19 cellular contexts compared by ENCODE assay signal in genomic region chr20:33677991-33678431, GRCh38. TPM values are rescaled to one million over a fixed set of nuclear protein-coding genes. Genes with fewer than 3 reads are reported as not detected.
DNase-seq lines count a peak whose midpoint lies in the region; ATAC-seq and TF ChIP-seq lines count a peak whose summit lies in the region.
"Had no signal": no experiment of that assay in that cellular context is flagged by ENCODE, and none has a peak within 500 bp of the region (broad histone marks: within the 10 kb centered on the region; RNA-seq: fewer than 3 reads in every experiment).

No MANE protein-coding gene starts in this region.

- H3K27ac Mint-ChIP-seq in activated CD4-positive, alpha-beta T cell treated with anti-CD3 and anti-CD28 coated beads, Interleukin-2, amount 10 ng/mL, durations not matched to agents 7 days and 5 days: peak overlapping the region; percentile 93
- no peak overlapping the region for H3K27ac Mint-ChIP-seq in activated T-helper 17 cell treated with anti-CD3 and anti-CD28 coated beads, Interleukin-2, amount 50 U/mL, for 72 hours

- TF ChIP-seq POLR2A in testis (IDR thresholded peaks at IDR 0.05): no peak

- CTCF ChIA-PET in activated CD4-positive, alpha-beta T cell treated with anti-CD3 and anti-CD28 coated beads, Interleukin-2, amount 10 ng/mL, durations not matched to agents 7 days and 5 days (lab: Charles Lee): interaction anchor here (9.1 kb wide), 1 partner anchor 11 kb away, joined by 115 read pairs; the partner anchor contains the start of gene ACTL10

- H3K4me2 ChIP-seq in mesenchymal stem cell (ENCODE audit: low read length, poor library complexity, severe bottlenecking): no peak overlapping the region
- H3K4me2 ChIP-seq: PC-9 had no signal

- H3K18ac ChIP-seq in mesenchymal stem cell (ENCODE audit: low read depth in 1 of 2, low read length in 2 of 2): no peak overlapping the region

- no peak for TF ChIP-seq CTCF in testis (IDR thresholded peaks at IDR 0.05)

- H3K4me1 Mint-ChIP-seq in activated CD4-positive, alpha-beta T cell treated with anti-CD3 and anti-CD28 coated beads, Interleukin-2, amount 10 ng/mL, durations not matched to agents 7 days and 5 days: peaks cover 93% of the 10 kb centered on the region
- H3K4me1 Mint-ChIP-seq in activated T-helper 17 cell treated with anti-CD3 and anti-CD28 coated beads, Interleukin-2, amount 50 U/mL, for 72 hours: peaks cover 29% of the 10 kb centered on the region

- H2BK12ac ChIP-seq in mesenchymal stem cell (ENCODE audit: low read length in 2 of 2): no peak overlapping the region

- no peak overlapping the region for H4K8ac ChIP-seq in mesenchymal stem cell (ENCODE audit: low read length)

- H3K27me3 ChIP-seq in mesenchymal stem cell (ENCODE audit: control insufficient read depth in 1 of 2, insufficient read depth in 1 of 2, low read length in 2 of 2): no peaks in the 10 kb centered on the region
- no peaks in the 10 kb centered on the region for H3K27me3 ChIP-seq in testis

- no peak overlapping the region for H2BK5ac ChIP-seq in mesenchymal stem cell (ENCODE audit: low read depth, low read length, poor library complexity, severe bottlenecking)

- H2BK15ac ChIP-seq in mesenchymal stem cell (ENCODE audit: low read depth, poor library complexity, severe bottlenecking): no peak overlapping the region

- no peak overlapping the region for H3K4me3 Mint-ChIP-seq in activated CD4-positive, alpha-beta T cell treated with anti-CD3 and anti-CD28 coated beads, Interleukin-2, amount 10 ng/mL, durations not matched to agents 7 days and 5 days
- peak overlapping the region; percentile 46 for H3K4me3 Mint-ChIP-seq in activated T-helper 17 cell treated with anti-CD3 and anti-CD28 coated beads, Interleukin-2, amount 50 U/mL, for 72 hours
- H3K4me3 Mint-ChIP-seq: activated CD4-positive, alpha-beta T cell treated with anti-CD3 and anti-CD28 coated beads for 36 hours had no signal

- no peak overlapping the region for H3K4ac ChIP-seq in mesenchymal stem cell (ENCODE audit: low read depth in 1 of 2, low read length in 2 of 2)

- no peak overlapping the region for H3K27ac ChIP-seq in mesenchymal stem cell (ENCODE audit: low read length, poor library complexity, severe bottlenecking)
- peak overlapping the region; percentile 14 to 92 for H3K27ac ChIP-seq in testis
- H3K27ac ChIP-seq: PC-9 had no signal

- intact Hi-C loops in testis (cut with DNase I; ENCODE audit: low total_unique reads): no loop called here

- no peaks in the 10 kb centered on the region for H3K9me3 Mint-ChIP-seq in activated CD4-positive, alpha-beta T cell treated with anti-CD3 and anti-CD28 coated beads, Interleukin-2, amount 10 ng/mL, durations not matched to agents 7 days and 5 days
- no peaks in the 10 kb centered on the region for H3K9me3 Mint-ChIP-seq in activated T-helper 17 cell treated with anti-CD3 and anti-CD28 coated beads, Interleukin-2, amount 50 U/mL, for 72 hours
- H3K9me3 Mint-ChIP-seq: activated T-cell treated with anti-CD3 and anti-CD28 coated beads, Interleukin-2, amount 50 U/mL, for 72 hours had no signal

- H3K36me3 ChIP-seq in mesenchymal stem cell (ENCODE audit: control insufficient read depth in 1 of 2, insufficient read depth in 2 of 2, low read depth in 1 of 2, low read length in 2 of 2): peaks cover 3 to 7% of the 10 kb centered on the region in 2 experiments
- H3K36me3 ChIP-seq in testis (ENCODE audit: low read depth, missing control alignments): no peaks in the 10 kb centered on the region

- WGBS in mesenchymal stem cell: 97% methylated on average over 12 of the region's 12 CpGs
- 66 to 88% methylated on average over 6 to 12 of the region's 12 CpGs for WGBS in testis, 2 donors

- no peaks in the 10 kb centered on the region for H3K9me3 ChIP-seq in mesenchymal stem cell (ENCODE audit: control insufficient read depth, low read length)
- H3K9me3 ChIP-seq in testis: no peaks in the 10 kb centered on the region
- H3K9me3 ChIP-seq: Caco-2 had no signal

- peaks cover 59% of the 10 kb centered on the region for H3K36me3 Mint-ChIP-seq in activated CD4-positive, alpha-beta T cell treated with anti-CD3 and anti-CD28 coated beads, Interleukin-2, amount 10 ng/mL, durations not matched to agents 7 days and 5 days (ENCODE audit: low read depth)
- H3K36me3 Mint-ChIP-seq in activated T-helper 17 cell treated with anti-CD3 and anti-CD28 coated beads, Interleukin-2, amount 50 U/mL, for 72 hours (ENCODE audit: low read depth): peaks cover 48% of the 10 kb centered on the region

- H3K4me3 ChIP-seq in mesenchymal stem cell (ENCODE audit: insufficient read depth in 1 of 2, low read depth in 1 of 2, low read length in 2 of 2) (no peak overlapping the region), testis (no peak overlapping the region)
- H3K4me3 ChIP-seq: PC-9 had no signal

- peaks cover 11% of the 10 kb centered on the region for H3K79me1 ChIP-seq in mesenchymal stem cell (replicated peaks; ENCODE audit: low read length, poor library complexity, severe bottlenecking)

- POLR2A ChIA-PET in activated CD4-positive, alpha-beta T cell treated with anti-CD3 and anti-CD28 coated beads, Interleukin-2, amount 10 ng/mL, durations not matched to agents 7 days and 5 days (lab: Charles Lee): interaction anchor here (0.5 kb wide), 1 partner anchor 10 kb away, joined by 3 read pairs; no protein-coding TSS in a partner anchor

- ATAC-seq in activated T-helper 17 cell treated with anti-CD3 and anti-CD28 coated beads, Interleukin-2, amount 50 U/mL, for 72 hours (replicated peaks): no peak
- ATAC-seq in GM19467 (IDR thresholded peaks at IDR 0.05; ENCODE audit: unreplicated experiment): no peak

- no peak overlapping the region for H2BK120ac ChIP-seq in mesenchymal stem cell (ENCODE audit: low read depth, low read length)

- peak overlapping the region; percentile 22 for H3K9ac ChIP-seq in mesenchymal stem cell (ENCODE audit: low read length)

- H3K4me1 ChIP-seq in mesenchymal stem cell (ENCODE audit: control insufficient read depth, insufficient read depth, low read depth, low read length): peaks cover 21% of the 10 kb centered on the region
- H3K4me1 ChIP-seq in testis: peaks cover 31% of the 10 kb centered on the region

- no peak overlapping the region for H2AK5ac ChIP-seq in mesenchymal stem cell (ENCODE audit: low read length, severe bottlenecking)

- no peak overlapping the region for H3K14ac ChIP-seq in mesenchymal stem cell (ENCODE audit: low read length in 2 of 2)

- no peak for DNase-seq in activated CD4-positive, alpha-beta T cell treated with anti-CD3 and anti-CD28 coated beads, Interleukin-2, amount 10 ng/mL, durations not matched to agents 7 days and 5 days
- DNase-seq in activated CD4-positive, alpha-beta T cell treated with anti-CD3 and anti-CD28 coated beads for 4 hours: no peak
- DNase-seq in mesenchymal stem cell (no peak), testis (peak; percentile 79), EL (no peak), NCI-H1436 (lab: John Stamatoyannopoulos, UW) (no peak)
- DNase-seq: activated CD4-positive, alpha-beta T cell treated with anti-CD3 and anti-CD28 coated beads for 36 hours; anterior cingulate cortex; Caco-2; NCI-H1930; NCI-H526 treated with DMSO at 0.1 percent for 48 hours; stimulated activated CD4-positive, alpha-beta T cell treated with anti-CD3 and anti-CD28 coated beads, Interleukin-15, amount 100 ng/mL, for 24 hours had no signal

- no peak overlapping the region for H3K23ac ChIP-seq in mesenchymal stem cell (ENCODE audit: low read length in 2 of 2)

- H4K91ac ChIP-seq in mesenchymal stem cell (ENCODE audit: low read length): peak overlapping the region; percentile 22

- no peak overlapping the region for H2AFZ ChIP-seq in mesenchymal stem cell (ENCODE audit: low read depth, low read length)
- H2AFZ ChIP-seq: PC-9 had no signal

- no peaks in the 10 kb centered on the region for H3K27me3 Mint-ChIP-seq in activated CD4-positive, alpha-beta T cell treated with anti-CD3 and anti-CD28 coated beads, Interleukin-2, amount 10 ng/mL, durations not matched to agents 7 days and 5 days
- H3K27me3 Mint-ChIP-seq in activated T-helper 17 cell treated with anti-CD3 and anti-CD28 coated beads, Interleukin-2, amount 50 U/mL, for 72 hours: no peaks in the 10 kb centered on the region
- H3K27me3 Mint-ChIP-seq: activated CD4-positive, alpha-beta T cell treated with anti-CD3 and anti-CD28 coated beads for 36 hours had no signal

RNA-seq across cellular contexts. Expression of gene NECAB3, which starts 3.8 kb away (rescaled TPM):
- 10 to 100 TPM; 48.2 to 54.3 TPM for total RNA-seq in activated CD4-positive, alpha-beta T cell treated with anti-CD3 and anti-CD28 coated beads, Interleukin-2, amount 10 ng/mL, durations not matched to agents 7 days and 5 days
- 10 to 100 TPM; 20.8 to 26.5 TPM for total RNA-seq in activated T-helper 17 cell treated with anti-CD3 and anti-CD28 coated beads, Interleukin-2, amount 50 U/mL, for 72 hours
- 13.7 TPM for polyA plus RNA-seq in mesenchymal stem cell (2013, experiment 1 of 2)
- 12.4 TPM for polyA plus RNA-seq in mesenchymal stem cell (2013, experiment 2 of 2)
- 100 to 1,000 TPM; 106 to 118 TPM for total RNA-seq in testis
- 59.7 TPM for polyA plus RNA-seq in testis (ENCODE audit: insufficient read depth, low read depth, low replicate concordance)

RNA-seq across cellular contexts. Expression of gene E2F1, which starts 8.2 kb away (rescaled TPM):
- 10 to 100 TPM; 64.9 to 69.8 TPM for total RNA-seq in activated CD4-positive, alpha-beta T cell treated with anti-CD3 and anti-CD28 coated beads, Interleukin-2, amount 10 ng/mL, durations not matched to agents 7 days and 5 days
- total RNA-seq in activated T-helper 17 cell treated with anti-CD3 and anti-CD28 coated beads, Interleukin-2, amount 50 U/mL, for 72 hours: 10 to 100 TPM; 40.2 to 65.4 TPM
- polyA plus RNA-seq in mesenchymal stem cell (2013, experiment 1 of 2): 2.2 TPM
- polyA plus RNA-seq in mesenchymal stem cell (2013, experiment 2 of 2): 2.1 TPM
- 10 to 100 TPM; 19.9 to 22.8 TPM for total RNA-seq in testis
- polyA plus RNA-seq in testis (ENCODE audit: insufficient read depth, low read depth, low replicate concordance): 16.9 TPM

RNA-seq across cellular contexts. Expression of gene ACTL10, which starts 11.3 kb away (rescaled TPM):
- total RNA-seq in activated CD4-positive, alpha-beta T cell treated with anti-CD3 and anti-CD28 coated beads, Interleukin-2, amount 10 ng/mL, durations not matched to agents 7 days and 5 days: 1 to 10 TPM; 2.4 to 4.1 TPM
- 1 to 10 TPM; 1.5 to 2.6 TPM for total RNA-seq in activated T-helper 17 cell treated with anti-CD3 and anti-CD28 coated beads, Interleukin-2, amount 50 U/mL, for 72 hours
- polyA plus RNA-seq in mesenchymal stem cell (2013, experiment 1 of 2): not detected
- not detected for polyA plus RNA-seq in mesenchymal stem cell (2013, experiment 2 of 2)
- 10 to 100 TPM; 26.6 to 55.0 TPM for total RNA-seq in testis
- 62.1 TPM for polyA plus RNA-seq in testis (ENCODE audit: insufficient read depth, low read depth, low replicate concordance)
- total RNA-seq: G401 had no signal

RNA-seq across cellular contexts. Expression of gene C20orf144, which starts 15.9 kb away (rescaled TPM):
- under 1 TPM; 0.15 to 0.25 TPM for total RNA-seq in activated CD4-positive, alpha-beta T cell treated with anti-CD3 and anti-CD28 coated beads, Interleukin-2, amount 10 ng/mL, durations not matched to agents 7 days and 5 days
- under 1 TPM; 0.26 to 0.41 TPM for total RNA-seq in activated T-helper 17 cell treated with anti-CD3 and anti-CD28 coated beads, Interleukin-2, amount 50 U/mL, for 72 hours
- polyA plus RNA-seq in mesenchymal stem cell (2013, experiment 1 of 2): 0.11 TPM
- polyA plus RNA-seq in mesenchymal stem cell (2013, experiment 2 of 2): 0.04 TPM
- total RNA-seq in testis: 100 to 1,000 TPM in 1 of 2 donors, 10 to 100 TPM in 1; 40.0 to 119 TPM
- 128 TPM for polyA plus RNA-seq in testis (ENCODE audit: insufficient read depth, low read depth, low replicate concordance)
- total RNA-seq: endothelial cell of umbilical vein, posterior vena cava had no signal
- polyA plus RNA-seq: endothelial cell of umbilical vein had no signal

RNA-seq across cellular contexts. Expression of gene PXMP4, which starts 42.1 kb away (rescaled TPM):
- 10 to 100 TPM; 19.1 to 21.8 TPM for total RNA-seq in activated CD4-positive, alpha-beta T cell treated with anti-CD3 and anti-CD28 coated beads, Interleukin-2, amount 10 ng/mL, durations not matched to agents 7 days and 5 days
- total RNA-seq in activated T-helper 17 cell treated with anti-CD3 and anti-CD28 coated beads, Interleukin-2, amount 50 U/mL, for 72 hours: 1 to 10 TPM; 6.7 to 8.0 TPM
- 3.2 TPM for polyA plus RNA-seq in mesenchymal stem cell (2013, experiment 1 of 2)
- polyA plus RNA-seq in mesenchymal stem cell (2013, experiment 2 of 2): 2.7 TPM
- total RNA-seq in testis: 1 to 10 TPM; 4.6 to 5.1 TPM
- polyA plus RNA-seq in testis (ENCODE audit: insufficient read depth, low read depth, low replicate concordance): 6.8 TPM

Comparison
In these comparisons a context has a peak if more than half of its experiments do, and no peak if none do; other contexts are left out.
1. RNA of gene ACTL10, which starts 11.3 kb away (total RNA-seq): 26.6 to 55.0 TPM in testis; 2.4 to 4.1 TPM in activated CD4-positive, alpha-beta T cell treated with anti-CD3 and anti-CD28 coated beads, Interleukin-2, amount 10 ng/mL, durations not matched to agents 7 days and 5 days and 1.5 to 2.6 TPM in activated T-helper 17 cell treated with anti-CD3 and anti-CD28 coated beads, Interleukin-2, amount 50 U/mL, for 72 hours; every median in the first group is over 4 times any median in the second.